In genomic region chr1:26853156-26853555, GRCh38 we compare ENCODE assay signal across 8 cellular contexts. TPM values are rescaled to one million over a fixed set of nuclear protein-coding genes. Genes with fewer than 3 reads are reported as not detected.
DNase-seq lines count a peak whose midpoint lies in the region; ATAC-seq and TF ChIP-seq lines count a peak whose summit lies in the region.

No MANE protein-coding gene starts in this region.

- no peaks in the 10 kb centered on the region for H3K79me2 ChIP-seq in DOHH2 (ENCODE audit: control insufficient read depth, low read length)

- no peaks in the 10 kb centered on the region for H3K9me2 ChIP-seq in DOHH2 (replicated peaks; ENCODE audit: control insufficient read depth, low read length)

- TF ChIP-seq POLR2A in uterus (IDR thresholded peaks at IDR 0.05) = no peak

- no peak overlapping the region for H3K27ac Mint-ChIP-seq in progenitor cell of endocrine pancreas

- no peak overlapping the region for H3K27ac ChIP-seq in DOHH2 (ENCODE audit: low read depth, low read length)
- no peak overlapping the region for H3K27ac ChIP-seq in uterus

- intact Hi-C loops in uterus (cut with DNase I; ENCODE audit: low total_unique reads) = no loop called here

- TF ChIP-seq CTCF in DOHH2 (IDR thresholded peaks at IDR 0.05; ENCODE audit: low read depth, low read length, poor library complexity, severe bottlenecking) (peak; percentile 90), progenitor cell of endocrine pancreas (IDR thresholded peaks at IDR 0.05; ENCODE audit: unreplicated experiment) (peak; percentile 86), uterus (IDR thresholded peaks at IDR 0.05) (peak; percentile 70 to 79 (median 74))

- H3K4me3 ChIP-seq in DOHH2 (ENCODE audit: low read length) (no peak overlapping the region), uterus (no peak overlapping the region)

- H3K4me1 Mint-ChIP-seq in progenitor cell of endocrine pancreas (ENCODE audit: low read depth) = no peaks in the 10 kb centered on the region

- in situ Hi-C loops in SK-MEL-5 (cut with HindIII; ENCODE audit: low pct_unique_long_range_greater_than_20kb, low sequenced_read_pairs) = no loop called here

- H3K4me3 Mint-ChIP-seq in progenitor cell of endocrine pancreas (ENCODE audit: low read depth) = no peak overlapping the region

- H3K4me2 ChIP-seq in DOHH2 (ENCODE audit: low read length) = no peak overlapping the region

- 0 out of 2 replicates have a peak, but pooled peaks cover under 1% of the 10 kb centered on the region for H3F3A ChIP-seq in DOHH2 (ENCODE audit: control insufficient read depth, insufficient read depth)

- H3K27me3 ChIP-seq in DOHH2 (ENCODE audit: control insufficient read depth, low read length) = no peaks in the 10 kb centered on the region
- no peaks in the 10 kb centered on the region for H3K27me3 ChIP-seq in uterus

- no peaks in the 10 kb centered on the region for H4K20me1 ChIP-seq in DOHH2 (ENCODE audit: control insufficient read depth, insufficient read depth, low read depth, low read length)

- ATAC-seq in GM21529 (IDR thresholded peaks at IDR 0.05; ENCODE audit: unreplicated experiment) = no peak

- H3K9me3 ChIP-seq in DOHH2 (ENCODE audit: control insufficient read depth, insufficient read depth, low read length) (no peaks in the 10 kb centered on the region), uterus (no peaks in the 10 kb centered on the region)

- DNase-seq in LHCN-M2 (ENCODE audit: low read depth) (peak; percentile 79), SK-MEL-5 (ENCODE audit: low read depth, low spot score) (peak; percentile 87), glomerular visceral epithelial cell (ENCODE audit: extremely low spot score) (peak; percentile 83), progenitor cell of endocrine pancreas (ENCODE audit: low spot score, unreplicated experiment) (peak; percentile 84), uterus (peak; percentile 81 to 83)
- DNase-seq in activated naive CD4-positive, alpha-beta T cell treated with Interleukin-2 at 50 U/mL for 16 hours = peak; percentile 80

- peaks cover 19% of the 10 kb centered on the region for H3K36me3 Mint-ChIP-seq in progenitor cell of endocrine pancreas (ENCODE audit: insufficient read depth)

- H3K9me3 Mint-ChIP-seq in progenitor cell of endocrine pancreas (ENCODE audit: low read depth) = no peaks in the 10 kb centered on the region

- H3K27me3 Mint-ChIP-seq in progenitor cell of endocrine pancreas = no peaks in the 10 kb centered on the region

- H3K4me1 ChIP-seq in DOHH2 (ENCODE audit: control insufficient read depth, low read length) (no peaks in the 10 kb centered on the region), uterus (peaks cover 0 to 5% of the 10 kb centered on the region in 2 donors)

- H3K36me3 ChIP-seq in DOHH2 (ENCODE audit: control insufficient read depth, low read length) (peaks cover 58% of the 10 kb centered on the region), uterus (no peaks in the 10 kb centered on the region)

RNA-seq across cellular contexts. Expression of gene SFN, which starts 9.8 kb away (rescaled TPM):
- not detected in 2 replicates for total RNA-seq in LHCN-M2 (2014; rRNA removed)
- polyA plus RNA-seq in LHCN-M2 (2012) = 0.11 TPM
- 0.11 TPM in 1 of 2 replicates, not detected in the other for total RNA-seq in SK-MEL-5 (2014; rRNA removed; shearing (Covaris generic))
- not detected in 2 replicates for polyA plus RNA-seq in SK-MEL-5 (2015; cell fraction: cytosol; rRNA removed)
- not detected in 2 replicates for polyA plus RNA-seq in SK-MEL-5 (2015; cell fraction: nucleus; rRNA removed)
- 0.36 and 0.44 TPM in 2 replicates for total RNA-seq in progenitor cell of endocrine pancreas
- total RNA-seq in uterus = under 1 TPM in 2 of 4 donors, not detected in 2; 0.55 to 0.83 TPM

RNA-seq across cellular contexts. Expression of gene ZDHHC18, which starts 26.7 kb away (rescaled TPM):
- total RNA-seq in LHCN-M2 (2014; rRNA removed) (10.4 and 13.0 TPM in 2 replicates), progenitor cell of endocrine pancreas (22.9 and 26.1 TPM in 2 replicates), uterus (10 to 100 TPM in 2 of 4 donors, 1 to 10 TPM in 2; 1.2 to 19.8 (median 8.0) TPM)
- 12.5 TPM for polyA plus RNA-seq in LHCN-M2 (2012)
- total RNA-seq in SK-MEL-5 (2014; rRNA removed; shearing (Covaris generic)) = 9.5 and 11.0 TPM in 2 replicates
- 24.4 and 30.0 TPM in 2 replicates for polyA plus RNA-seq in SK-MEL-5 (2015; cell fraction: cytosol; rRNA removed)
- polyA plus RNA-seq in SK-MEL-5 (2015; cell fraction: nucleus; rRNA removed) = 40.4 and 42.5 TPM in 2 replicates

RNA-seq across cellular contexts. Expression of gene GPN2, which starts 36.9 kb away (rescaled TPM):
- total RNA-seq in LHCN-M2 (2014; rRNA removed) (10.1 and 12.2 TPM in 2 replicates), progenitor cell of endocrine pancreas (36.5 and 37.4 TPM in 2 replicates), uterus (10 to 100 TPM in 3 of 4 donors, 1 to 10 TPM in 1; 3.5 to 21.7 (median 11.4) TPM)
- 29.3 TPM for polyA plus RNA-seq in LHCN-M2 (2012)
- 29.1 and 30.3 TPM in 2 replicates for total RNA-seq in SK-MEL-5 (2014; rRNA removed; shearing (Covaris generic))
- 17.6 and 24.0 TPM in 2 replicates for polyA plus RNA-seq in SK-MEL-5 (2015; cell fraction: cytosol; rRNA removed)
- polyA plus RNA-seq in SK-MEL-5 (2015; cell fraction: nucleus; rRNA removed) = 16.7 and 20.6 TPM in 2 replicates

RNA-seq across cellular contexts. Expression of gene GPATCH3, which starts 47.1 kb away (rescaled TPM):
- total RNA-seq in LHCN-M2 (2014; rRNA removed) (5.6 and 5.9 TPM in 2 replicates), progenitor cell of endocrine pancreas (21.2 and 23.9 TPM in 2 replicates), uterus (10 to 100 TPM in 2 of 4 donors, 1 to 10 TPM in 2; 1.3 to 15.9 (median 7.0) TPM)
- 8.7 TPM for polyA plus RNA-seq in LHCN-M2 (2012)
- 7.7 and 9.7 TPM in 2 replicates for total RNA-seq in SK-MEL-5 (2014; rRNA removed; shearing (Covaris generic))
- polyA plus RNA-seq in SK-MEL-5 (2015; cell fraction: cytosol; rRNA removed) = 13.4 and 15.3 TPM in 2 replicates
- 28.0 and 30.4 TPM in 2 replicates for polyA plus RNA-seq in SK-MEL-5 (2015; cell fraction: nucleus; rRNA removed)
